In genomic region chr12:94563261-94563660, GRCh38 we compare ENCODE assay signal across 26 cellular contexts.
A peak's percentile ranks its signal among the peaks of the same experiment; 100 is the strongest.
DNase-seq lines count a peak whose midpoint lies in the region; ATAC-seq and TF ChIP-seq lines count a peak whose summit lies in the region.
"Had no signal": no experiment of that assay in that cellular context is flagged by ENCODE, and none has a peak within 500 bp of the region (broad histone marks: within the 10 kb centered on the region; RNA-seq: fewer than 3 reads in every experiment).

No MANE protein-coding gene starts in this region.

- POLR2A ChIA-PET in MCF 10A (lab: Yijun Ruan, JAX) = interaction anchor here (2.3 kb wide), 1 partner anchor 74 kb away, joined by 9 read pairs; no protein-coding TSS in a partner anchor

- H3K4me3 ChIP-seq in mammary epithelial cell (replicated peaks in 1 of 3; ENCODE audit: insufficient read depth in 1 of 3, low read depth in 2 of 3, low read length in 3 of 3) (no peak overlapping the region), psoas muscle (no peak overlapping the region)
- H3K4me3 ChIP-seq: breast epithelium, colonic mucosa, GM12878, lower lobe of right lung had no signal

- H3K4me1 Mint-ChIP-seq in MCF 10A (ENCODE audit: insufficient read depth, unreplicated experiment) (peaks cover 26% of the 10 kb centered on the region), glutamatergic neuron (ENCODE audit: low read depth, unreplicated experiment) (peaks cover 36% of the 10 kb centered on the region)

- in situ Hi-C loops in mammary epithelial cell (cut with MboI; ENCODE audit: low sequenced_read_pairs in 2 of 2) = no loop called here

- H2AFZ ChIP-seq in mammary epithelial cell (ENCODE audit: low read depth, low read length) = no peak overlapping the region

- intact Hi-C loops in mammary epithelial cell (cut with micrococcal nuclease) = loop anchor here (5.0 kb wide), 2 partner anchors 34 to 419 kb away; no protein-coding TSS in a partner anchor
- intact Hi-C loops in MCF 10A (cut with micrococcal nuclease) = no loop called here
- intact Hi-C loops in psoas muscle (cut with DNase I) = no loop called here

- peaks cover 10% of the 10 kb centered on the region for H3K79me2 ChIP-seq in mammary epithelial cell (ENCODE audit: insufficient read depth, low read length)

- no TSS peak for BruUV-seq in mammary epithelial cell (replicated peaks; lab: Mats Ljungman, UMichigan)
- BruUV-seq in MCF 10A (replicated peaks; lab: Mats Ljungman, UMichigan) = no TSS peak

- CTCF ChIA-PET in mammary epithelial cell (lab: Charles Lee; ENCODE audit: low non-redundant PET) = no interaction called here
- CTCF ChIA-PET in MCF 10A (lab: Yijun Ruan, JAX) = interaction anchor here (0.8 to 1.0 kb wide), 2 partner anchors 16 to 60 kb away, joined by 3 to 6 read pairs; no protein-coding TSS in a partner anchor

- dilution Hi-C loops in mammary epithelial cell (cut with HindIII; ENCODE audit: low sequenced_read_pairs) = loop anchor here (25.0 kb wide), 1 partner anchor 199 kb away; no protein-coding TSS in a partner anchor

- H3K9me3 Mint-ChIP-seq in MCF 10A (ENCODE audit: unreplicated experiment) (no peaks in the 10 kb centered on the region), glutamatergic neuron (ENCODE audit: unreplicated experiment) (peaks cover 25% of the 10 kb centered on the region)
- H3K9me3 Mint-ChIP-seq: activated naive CD4-positive, alpha-beta T cell treated with anti-CD3 and anti-CD28 coated beads for 36 hours; H9 had no signal

- H3K9me3 ChIP-seq in mammary epithelial cell (replicated peaks; ENCODE audit: insufficient read depth, low read length) (no peaks in the 10 kb centered on the region), psoas muscle (no peaks in the 10 kb centered on the region)
- H3K9me3 ChIP-seq: breast epithelium, colonic mucosa, lower lobe of right lung, neutrophil had no signal

- peak; percentile 24 to 60 (median 43) for ATAC-seq in psoas muscle
- ATAC-seq: GM12878, lower lobe of right lung had no signal

- H3K36me3 Mint-ChIP-seq in MCF 10A (ENCODE audit: insufficient read depth, unreplicated experiment) (no peaks in the 10 kb centered on the region), glutamatergic neuron (ENCODE audit: unreplicated experiment) (no peaks in the 10 kb centered on the region)

- H3K4me1 ChIP-seq in mammary epithelial cell (ENCODE audit: insufficient read depth, low read length) (peaks cover 34% of the 10 kb centered on the region), psoas muscle (no peaks in the 10 kb centered on the region)
- H3K4me1 ChIP-seq: breast epithelium, lower lobe of right lung had no signal

- no peaks in the 10 kb centered on the region for H3K27me3 ChIP-seq in mammary epithelial cell (ENCODE audit: insufficient read depth, low read length)
- no peaks in the 10 kb centered on the region for H3K27me3 ChIP-seq in psoas muscle (ENCODE audit: insufficient read depth in 3 of 3, low read length in 2 of 3)
- H3K27me3 ChIP-seq: breast epithelium, colonic mucosa had no signal

- 100% methylated on average over 5 of the region's 5 CpGs for WGBS in mammary epithelial cell (ENCODE audit: low coverage, missing lambda C conversion rate)
- 48 to 61% (median 60%) methylated on average over 5 of the region's 5 CpGs for WGBS in psoas muscle, 3 donors

- peak overlapping the region; percentile 95 for H3K27ac ChIP-seq in mammary epithelial cell (ENCODE audit: insufficient read depth, low read depth, low read length)
- no peak overlapping the region for H3K27ac ChIP-seq in psoas muscle
- H3K27ac ChIP-seq: breast epithelium, colonic mucosa, lower lobe of right lung, neutrophil had no signal

- no peak for DNase-seq in mammary epithelial cell
- DNase-seq in MCF 10A (ENCODE audit: unreplicated experiment) = no peak
- peak; percentile 49 for DNase-seq in NCI-H446 treated with DMSO at 0.1 percent for 48 hours (lab: John Stamatoyannopoulos, UW)
- peak; percentile 65 for DNase-seq in glutamatergic neuron
- no peak for DNase-seq in psoas muscle
- DNase-seq in AG20443 (ENCODE audit: low spot score) = no peak
- no peak for DNase-seq in NOMO-1 treated with DMSO at 0.1 percent for 48 hours (lab: John Stamatoyannopoulos, UW; ENCODE audit: unreplicated experiment)
- DNase-seq in SW 1271 (lab: John Stamatoyannopoulos, UW) = no peak
- DNase-seq: activated CD4-positive, alpha-beta T cell treated with anti-CD3 and anti-CD28 coated beads, Interleukin-2, amount 50 U/mL, for 1 hour; activated naive CD4-positive, alpha-beta T cell treated with anti-CD3 and anti-CD28 coated beads for 36 hours; amniotic stem cell; colonic mucosa; COR-L47; DMS79 treated with DMSO at 0.1 percent for 48 hours; effector memory CD4-positive, alpha-beta T cell; H9; kidney; lower lobe of right lung; NCI-H1092; NCI-H2081 treated with DMSO at 0.1 percent for 48 hours; stimulated activated CD4-positive, alpha-beta T cell treated with anti-CD3 and anti-CD28 coated beads, Interleukin-4, amount 100 ng/mL, for 24 hours; stimulated activated naive CD4-positive, alpha-beta T cell had no signal

- no peak overlapping the region for H3K4me2 ChIP-seq in mammary epithelial cell (ENCODE audit: insufficient read depth, low read depth, low read length)

- TF ChIP-seq CTCF in mammary epithelial cell (conservative IDR thresholded peaks at IDR 0.05 in 1 of 2, IDR thresholded peaks at IDR 0.05 in 1 of 2; ENCODE audit: extremely low read depth in 1 of 2, insufficient read depth in 1 of 2, low read depth in 1 of 2, low read length in 2 of 2) = no peak
- TF ChIP-seq CTCF in MCF 10A (IDR thresholded peaks at IDR 0.05; ENCODE audit: unreplicated experiment) = no peak
- TF ChIP-seq CTCF in glutamatergic neuron (IDR thresholded peaks at IDR 0.05; ENCODE audit: partially characterized antibody, unreplicated experiment) = no peak
- TF ChIP-seq CTCF in psoas muscle (IDR thresholded peaks at IDR 0.05) = no peak

- no peak overlapping the region for H3K9ac ChIP-seq in mammary epithelial cell (ENCODE audit: insufficient read depth, low read length)

- no peaks in the 10 kb centered on the region for H4K20me1 ChIP-seq in mammary epithelial cell (ENCODE audit: insufficient read depth, low read length)

- H3K4me3 Mint-ChIP-seq in MCF 10A (ENCODE audit: unreplicated experiment) (no peak overlapping the region), glutamatergic neuron (ENCODE audit: unreplicated experiment) (peak overlapping the region; percentile 70)
- H3K4me3 Mint-ChIP-seq: activated naive CD4-positive, alpha-beta T cell treated with anti-CD3 and anti-CD28 coated beads for 36 hours; B cell; H9 had no signal

- no peaks in the 10 kb centered on the region for H3K27me3 Mint-ChIP-seq in MCF 10A (ENCODE audit: insufficient read depth, unreplicated experiment)
- H3K27me3 Mint-ChIP-seq in glutamatergic neuron (ENCODE audit: unreplicated experiment) = peaks cover 13% of the 10 kb centered on the region

- H3K36me3 ChIP-seq in mammary epithelial cell (ENCODE audit: insufficient read depth, low read length) (no peaks in the 10 kb centered on the region), psoas muscle (ENCODE audit: insufficient read depth in 1 of 2, low read depth in 1 of 2) (no peaks in the 10 kb centered on the region)
- H3K36me3 ChIP-seq: breast epithelium, colonic mucosa, lower lobe of right lung, neutrophil had no signal

- H3K27ac Mint-ChIP-seq in MCF 10A (ENCODE audit: low read depth, unreplicated experiment) (no peak overlapping the region), glutamatergic neuron (ENCODE audit: unreplicated experiment) (peak overlapping the region; percentile 76)
- H3K27ac Mint-ChIP-seq: activated naive CD4-positive, alpha-beta T cell treated with anti-CD3 and anti-CD28 coated beads for 36 hours; B cell; H9 had no signal

Comparison
In these comparisons a context has a peak if more than half of its experiments do, and no peak if none do; other contexts are left out.
1. DNase-seq: peak in NCI-H446 treated with DMSO at 0.1 percent for 48 hours (single experiment) and glutamatergic neuron (single experiment); none in mammary epithelial cell (single experiment), MCF 10A (single experiment), psoas muscle (0 of 2), AG20443 (single experiment), NOMO-1 treated with DMSO at 0.1 percent for 48 hours (single experiment) and SW 1271 (0 of 2).